In the genomic region with DNA sequence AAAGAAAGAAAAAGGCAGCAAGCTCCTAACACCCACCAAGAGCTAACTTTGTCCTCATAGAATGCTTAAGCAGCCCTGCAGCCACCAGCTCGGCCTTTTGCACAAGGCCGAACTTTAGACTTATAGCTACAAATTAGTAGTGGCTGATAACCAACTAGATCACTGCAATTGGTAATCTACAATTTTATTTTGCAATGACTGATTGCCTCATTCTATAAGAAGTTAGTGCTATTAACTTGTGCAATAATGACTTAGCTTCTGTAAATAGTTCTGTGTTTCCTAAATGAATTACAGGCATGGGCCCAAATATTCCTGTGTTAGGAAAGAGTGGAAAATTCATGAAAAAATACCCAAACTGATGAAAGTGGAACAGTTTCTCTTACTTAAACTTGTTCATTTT, we compare ENCODE assay signal across 2 cellular contexts.
TF ChIP-seq lines count a peak whose summit lies in the region.

No MANE protein-coding gene starts in this region.

TF ChIP-seq in IMR-90, 13 proteins besides CTCF, POLR2A, EP300 and RAD21:
- peak; percentile 84 for TF ChIP-seq CEBPB (IDR thresholded peaks at IDR 0.05; ENCODE audit: low read depth, low read length)
- TF ChIP-seq RFX5 (IDR thresholded peaks at IDR 0.05; ENCODE audit: low read depth, low read length): no peak
- no peak for TF ChIP-seq BHLHE40 (IDR thresholded peaks at IDR 0.05; ENCODE audit: low read depth, low read length)
- TF ChIP-seq CHD1 (IDR thresholded peaks at IDR 0.05; ENCODE audit: low read depth, low read length): no peak
- TF ChIP-seq NFE2L2 (IDR thresholded peaks at IDR 0.05; ENCODE audit: low read depth, low read length): no peak

TF ChIP-seq in HepG2, 621 proteins besides CTCF, POLR2A, EP300 and RAD21:
- TF ChIP-seq CEBPB (IDR thresholded peaks at IDR 0.05; ENCODE audit: borderline replicate concordance, low read depth, low read length): 0 out of 2 replicates have a peak, but pooled peaks have one; percentile 26
- no peak for TF ChIP-seq ZNF281 (CRISPR knock-in tag; IDR thresholded peaks at IDR 0.05; ENCODE audit: borderline replicate concordance)
- no peak for TF ChIP-seq RXRA (CRISPR knock-in tag; IDR thresholded peaks at IDR 0.05)
